8 cellular contexts compared by ENCODE assay signal in genomic region chr9:347667-348292, GRCh38.
DNase-seq lines count a peak whose midpoint lies in the region; FAIRE-seq and TF ChIP-seq lines count a peak whose summit lies in the region.

No MANE protein-coding gene starts in this region.

- H3K9me3 ChIP-seq in left ventricle myocardium inferior (replicated peaks) = no peaks in the 10 kb centered on the region
- no peaks in the 10 kb centered on the region for H3K9me3 ChIP-seq in smooth muscle cell (replicated peaks; ENCODE audit: low read depth)
- H3K9me3 ChIP-seq in effector memory CD4-positive, alpha-beta T cell (ENCODE audit: control insufficient read depth, low read length) = no peaks in the 10 kb centered on the region

- intact Hi-C loops in left ventricle myocardium inferior (cut with micrococcal nuclease) = no loop called here

- DNase-seq in D721Med (ENCODE audit: insufficient read length, low spot score) (no peak), left ventricle myocardium inferior (no peak), smooth muscle cell (lab: John Stamatoyannopoulos, UW; ENCODE audit: unreplicated experiment) (no peak), nucleus accumbens (lab: John Stamatoyannopoulos, UW) (no peak), GDM1 (lab: John Stamatoyannopoulos, UW) (no peak)
- DNase-seq in effector memory CD4-positive, alpha-beta T cell = no peak

- H3K27ac ChIP-seq in KMS-11 = no peak overlapping the region
- no peak overlapping the region for H3K27ac ChIP-seq in VCaP
- no peak overlapping the region for H3K27ac ChIP-seq in left ventricle myocardium inferior (replicated peaks)
- H3K27ac ChIP-seq in smooth muscle cell (ENCODE audit: low read depth) = no peak overlapping the region
- H3K27ac ChIP-seq in effector memory CD4-positive, alpha-beta T cell (ENCODE audit: insufficient read depth, low read length, poor library complexity, severe bottlenecking) = no peak overlapping the region

- H3F3A ChIP-seq in smooth muscle cell (ENCODE audit: low read depth) = no peaks in the 10 kb centered on the region

- H3K9ac ChIP-seq in KMS-11 (no peak overlapping the region), smooth muscle cell (ENCODE audit: low read depth) (no peak overlapping the region)

- no peaks in the 10 kb centered on the region for H3K27me3 ChIP-seq in KMS-11 (ENCODE audit: insufficient read depth, low read depth)
- H3K27me3 ChIP-seq in left ventricle myocardium inferior (ENCODE audit: low read depth) = peaks cover 60% of the 10 kb centered on the region
- H3K27me3 ChIP-seq in smooth muscle cell (ENCODE audit: low read depth) = peaks cover 32% of the 10 kb centered on the region
- H3K27me3 ChIP-seq in effector memory CD4-positive, alpha-beta T cell (replicated peaks; ENCODE audit: control insufficient read depth, insufficient read depth, low read length, poor library complexity, severe bottlenecking) = no peaks in the 10 kb centered on the region

- TF ChIP-seq CTCF in D721Med (IDR thresholded peaks at IDR 0.05; ENCODE audit: insufficient read depth, missing control alignments) = peak; percentile 93
- TF ChIP-seq CTCF in KMS-11 (conservative IDR thresholded peaks at IDR 0.05; ENCODE audit: low read depth, low read length) = peak; percentile 73
- TF ChIP-seq CTCF in VCaP (conservative IDR thresholded peaks at IDR 0.05) = peak; percentile 99
- TF ChIP-seq CTCF in left ventricle myocardium inferior (IDR thresholded peaks at IDR 0.05; ENCODE audit: borderline replicate concordance) = peak; percentile 83
- peak; percentile 62 for TF ChIP-seq CTCF in smooth muscle cell (IDR thresholded peaks at IDR 0.05; ENCODE audit: borderline replicate concordance, insufficient read depth, poor library complexity, severe bottlenecking)

- 50% methylated on average over 9 of the region's 9 CpGs for WGBS in smooth muscle cell (ENCODE audit: low lambda C conversion rate)

- H3K4me2 ChIP-seq in KMS-11 (no peak overlapping the region), smooth muscle cell (no peak overlapping the region)

- peak; percentile 85 for FAIRE-seq in D721Med (lab: Jason Lieb, UNC)

- H3K36me3 ChIP-seq in KMS-11 (ENCODE audit: insufficient read depth) (no peaks in the 10 kb centered on the region), left ventricle myocardium inferior (no peaks in the 10 kb centered on the region), smooth muscle cell (ENCODE audit: low read depth) (no peaks in the 10 kb centered on the region)
- H3K36me3 ChIP-seq in effector memory CD4-positive, alpha-beta T cell (ENCODE audit: control insufficient read depth, insufficient read depth, low read length) = peaks cover 85% of the 10 kb centered on the region

- H2AFZ ChIP-seq in KMS-11 (ENCODE audit: low read depth) (no peak overlapping the region), smooth muscle cell (ENCODE audit: low read depth) (no peak overlapping the region)

- H3K4me3 ChIP-seq in KMS-11 (IDR thresholded peaks at IDR 0.05; ENCODE audit: insufficient read depth, low read depth, low read length) = no peak overlapping the region
- H3K4me3 ChIP-seq in left ventricle myocardium inferior = no peak overlapping the region
- no peak overlapping the region for H3K4me3 ChIP-seq in smooth muscle cell
- H3K4me3 ChIP-seq in effector memory CD4-positive, alpha-beta T cell (ENCODE audit: insufficient read depth, low read depth, low read length, poor library complexity, severe bottlenecking) = no peak overlapping the region

- H3K4me1 ChIP-seq in KMS-11 (ENCODE audit: low read depth, poor library complexity, severe bottlenecking) (no peaks in the 10 kb centered on the region), left ventricle myocardium inferior (peaks cover under 1% of the 10 kb centered on the region), smooth muscle cell (ENCODE audit: low read depth) (no peaks in the 10 kb centered on the region)
- H3K4me1 ChIP-seq in effector memory CD4-positive, alpha-beta T cell (ENCODE audit: control insufficient read depth, insufficient read depth, low read length, poor library complexity, severe bottlenecking) = no peaks in the 10 kb centered on the region

- H3K79me2 ChIP-seq in KMS-11 (ENCODE audit: insufficient read depth, low read depth) (no peaks in the 10 kb centered on the region), smooth muscle cell (ENCODE audit: low read depth) (no peaks in the 10 kb centered on the region)

- no peaks in the 10 kb centered on the region for H4K20me1 ChIP-seq in KMS-11 (ENCODE audit: insufficient read depth)
- no peaks in the 10 kb centered on the region for H4K20me1 ChIP-seq in smooth muscle cell (ENCODE audit: low read depth)
